Comparison of ENCODE assay signal across 8 cellular contexts in genomic region chr17:49229805-49230600, GRCh38. TPM values are rescaled to one million over a fixed set of nuclear protein-coding genes. Genes with fewer than 3 reads are reported as not detected.
DNase-seq lines count a peak whose midpoint lies in the region; ATAC-seq, FAIRE-seq and TF ChIP-seq lines count a peak whose summit lies in the region.

No MANE protein-coding gene starts in this region.

- WGBS in A549 (ENCODE audit: missing lambda C conversion rate): 20% methylated on average over 25 of the region's 36 CpGs
- 25% methylated on average over 24 of the region's 36 CpGs for WGBS in GM12878 (ENCODE audit: insufficient coverage, insufficient replicate concordance, low lambda C conversion rate, missing lambda C conversion rate)
- 25% methylated on average over 23 of the region's 36 CpGs for WGBS in mesenchymal stem cell

- peak; percentile 7 to 11; a peak in 5 of 6 replicates for ATAC-seq in A549
- ATAC-seq in GM12878: peak; percentile 9
- ATAC-seq in HG02840 (IDR thresholded peaks at IDR 0.05; ENCODE audit: low FRiP score, unreplicated experiment): no peak

- no peak overlapping the region for H2BK120ac ChIP-seq in mesenchymal stem cell (ENCODE audit: low read depth, low read length)

- peak overlapping the region in 1 of 2 experiments; percentile 6 for H2BK12ac ChIP-seq in mesenchymal stem cell (ENCODE audit: low read length in 2 of 2)

- H4K8ac ChIP-seq in mesenchymal stem cell (ENCODE audit: low read length): no peak overlapping the region

- peak overlapping the region; percentile 62 for H3K4me3 ChIP-seq in A549
- H3K4me3 ChIP-seq in HFF-Myc (replicated peaks; ENCODE audit: low read depth, low read length): peak overlapping the region; percentile 53
- H3K4me3 ChIP-seq in GM12878: peak overlapping the region; percentile 49
- H3K4me3 ChIP-seq in mesenchymal stem cell (ENCODE audit: insufficient read depth in 1 of 2, low read depth in 1 of 2, low read length in 2 of 2): peak overlapping the region; percentile 75 to 92

- DNase-seq in A549 (ENCODE audit: low read depth in 1 of 2, low spot score in 1 of 2) (no peak), HFF-Myc (ENCODE audit: extremely low read depth, low read depth) (no peak), GM12878 (ENCODE audit: low read depth, low spot score) (no peak), mesenchymal stem cell (peak; percentile 16), UCSD-AML1 (lab: John Stamatoyannopoulos, UW; ENCODE audit: unreplicated experiment) (no peak), NCI-H2029 treated with DMSO at 0.1 percent for 48 hours (lab: John Stamatoyannopoulos, UW) (no peak), EL (no peak)

- no peaks in the 10 kb centered on the region for H3K79me1 ChIP-seq in mesenchymal stem cell (replicated peaks; ENCODE audit: low read length, poor library complexity, severe bottlenecking)

- H3K9ac ChIP-seq in GM12878 (ENCODE audit: control insufficient read depth, insufficient read depth, low read length): peak overlapping the region; percentile 20; the same call in 1 of the 2 replicates
- H3K9ac ChIP-seq in mesenchymal stem cell (ENCODE audit: low read length): peak overlapping the region; percentile 59

- no peak overlapping the region for H2AK5ac ChIP-seq in mesenchymal stem cell (ENCODE audit: low read length, severe bottlenecking)

- CTCF ChIA-PET in A549 (lab: Yijun Ruan, JAX): interaction anchor here (0.9 to 12.3 kb wide), 9 partner anchors 17 to 551 kb away, joined by 3 to 224 read pairs (median 3); partner anchors contain the start of genes ABI3 and GNGT2
- CTCF ChIA-PET in GM12878 (lab: Yijun Ruan, JAX): interaction anchor here (1.4 to 8.2 kb wide), 5 partner anchors 9 to 61 kb away, joined by 5 to 178 read pairs (median 61); no protein-coding TSS in a partner anchor

- H3K36me3 ChIP-seq in GM12878 (ENCODE audit: control insufficient read depth in 2 of 2, insufficient read depth in 2 of 2, low read length in 1 of 2): no peaks in the 10 kb centered on the region
- H3K36me3 ChIP-seq in mesenchymal stem cell (ENCODE audit: control insufficient read depth in 1 of 2, insufficient read depth in 2 of 2, low read depth in 1 of 2, low read length in 2 of 2): no peaks in the 10 kb centered on the region

- SMC1A ChIA-PET in GM12878 (lab: Charles Lee; ENCODE audit: uncharacterized antibody, unreplicated experiment): interaction anchor here (0.9 to 7.3 kb wide), 2 partner anchors 15 to 49 kb away, joined by 3 to 118 read pairs; no protein-coding TSS in a partner anchor

- H3K9me3 ChIP-seq in A549 (no peaks in the 10 kb centered on the region), GM12878 (replicated peaks; ENCODE audit: control insufficient read depth, insufficient read depth, low read length) (no peaks in the 10 kb centered on the region), mesenchymal stem cell (ENCODE audit: control insufficient read depth, low read length) (no peaks in the 10 kb centered on the region)

- POLR2A ChIA-PET in A549 (lab: Yijun Ruan, JAX): interaction anchor here (0.6 kb wide), 2 partner anchors 175 to 234 kb away, joined by 3 to 5 read pairs; no protein-coding TSS in a partner anchor
- POLR2A ChIA-PET in GM12878 (lab: Charles Lee): interaction anchor here (1.0 kb wide), 1 partner anchor 38 kb away, joined by 3 read pairs; no protein-coding TSS in a partner anchor

- H2BK5ac ChIP-seq in mesenchymal stem cell (ENCODE audit: low read depth, low read length, poor library complexity, severe bottlenecking): no peak overlapping the region

- peak overlapping the region in 1 of 2 experiments; percentile 5 for H3K23ac ChIP-seq in mesenchymal stem cell (ENCODE audit: low read length in 2 of 2)

- H3K27me3 ChIP-seq in GM12878 (replicated peaks in 1 of 2; ENCODE audit: control insufficient read depth in 2 of 2, insufficient read depth in 2 of 2, low read length in 1 of 2) (no peaks in the 10 kb centered on the region), mesenchymal stem cell (ENCODE audit: control insufficient read depth in 1 of 2, insufficient read depth in 1 of 2, low read length in 2 of 2) (peaks cover 23 to 57% of the 10 kb centered on the region in 2 experiments)

- H2AFZ ChIP-seq in GM12878 (ENCODE audit: control insufficient read depth, low read depth, low read length) (no peak overlapping the region; the same call in 1 of the 2 replicates), mesenchymal stem cell (ENCODE audit: low read depth, low read length) (peak overlapping the region; percentile 66)

- H2BK15ac ChIP-seq in mesenchymal stem cell (ENCODE audit: low read depth, poor library complexity, severe bottlenecking): peak overlapping the region; percentile 52

- H3K4me1 ChIP-seq in A549 (peaks cover 16% of the 10 kb centered on the region), GM12878 (ENCODE audit: control insufficient read depth, insufficient read depth, low read length) (no peaks in the 10 kb centered on the region; the same call in 1 of the 2 replicates), mesenchymal stem cell (ENCODE audit: control insufficient read depth, insufficient read depth, low read depth, low read length) (peaks cover 14% of the 10 kb centered on the region)

- TF ChIP-seq EP300 in A549 (IDR thresholded peaks at IDR 0.05) (no peak), GM12878 (IDR thresholded peaks at IDR 0.05; ENCODE audit: borderline replicate concordance in 1 of 2, control insufficient read depth in 1 of 2, low read depth in 2 of 2, low read length in 2 of 2) (no peak)

- H3K79me2 ChIP-seq in GM12878 (ENCODE audit: control insufficient read depth, insufficient read depth, low read length): no peaks in the 10 kb centered on the region

- H4K91ac ChIP-seq in mesenchymal stem cell (ENCODE audit: low read length): no peak overlapping the region

- RAD21 ChIA-PET in GM12878 (lab: Charles Lee; ENCODE audit: unreplicated experiment): interaction anchor here (1.8 kb wide), 1 partner anchor 36 kb away, joined by 7 read pairs; no protein-coding TSS in a partner anchor

- H3K18ac ChIP-seq in mesenchymal stem cell (ENCODE audit: low read depth in 1 of 2, low read length in 2 of 2): peak overlapping the region; percentile 1 to 60

- in situ Hi-C loops in GM12878 (cut with MboI): loop anchor here (10.0 kb wide), 1 partner anchor 55 kb away; no protein-coding TSS in a partner anchor

- no peak for TF ChIP-seq CTCF in A549 (IDR thresholded peaks at IDR 0.05)
- TF ChIP-seq CTCF in HFF-Myc (IDR thresholded peaks at IDR 0.05; ENCODE audit: low read depth, low read length, missing control alignments): no peak
- TF ChIP-seq CTCF in GM12878 (IDR thresholded peaks at IDR 0.05 in 2 of 3, conservative IDR thresholded peaks at IDR 0.05 in 1 of 3; ENCODE audit: control insufficient read depth in 2 of 3, extremely low read depth in 1 of 3, insufficient read depth in 1 of 3, low read depth in 3 of 3, low read length in 3 of 3): no peak

- H3K27ac ChIP-seq in A549 (peak overlapping the region; percentile 33 to 74; a peak in 5 of 6 replicates), GM12878 (ENCODE audit: control insufficient read depth, insufficient read depth) (no peak overlapping the region), mesenchymal stem cell (ENCODE audit: low read length, poor library complexity, severe bottlenecking) (no peak overlapping the region)

- no peak for TF ChIP-seq RAD21 in A549 (conservative IDR thresholded peaks at IDR 0.05 in 1 of 2, IDR thresholded peaks at IDR 0.05 in 1 of 2)
- TF ChIP-seq RAD21 in GM12878 (IDR thresholded peaks at IDR 0.05; ENCODE audit: insufficient read depth, low read depth, low read length): no peak

- no peak for TF ChIP-seq POLR2A in A549 (IDR thresholded peaks at IDR 0.05; ENCODE audit: low read length)
- peak; percentile 48 for TF ChIP-seq POLR2A in GM12878 (IDR thresholded peaks at IDR 0.05; ENCODE audit: low read depth, low read length)

- no peak overlapping the region for H3K14ac ChIP-seq in mesenchymal stem cell (ENCODE audit: low read length in 2 of 2)

- H4K20me1 ChIP-seq in GM12878 (ENCODE audit: control insufficient read depth, insufficient read depth): no peaks in the 10 kb centered on the region

- H3K4me2 ChIP-seq in A549 (peak overlapping the region; percentile 97), GM12878 (ENCODE audit: control insufficient read depth, insufficient read depth) (peak overlapping the region; percentile 97), mesenchymal stem cell (ENCODE audit: low read length, poor library complexity, severe bottlenecking) (peak overlapping the region; percentile 85)

- no TSS peak for BruUV-seq in GM12878 (replicated peaks; lab: Mats Ljungman, UMichigan)

- intact Hi-C loops in GM12878 (cut with micrococcal nuclease; ENCODE audit: unreplicated experiment): loop anchor here (5.0 to 10.0 kb wide), 2 partner anchors 165 to 198 kb away; no protein-coding TSS in a partner anchor

- no peak for FAIRE-seq in A549 (lab: Jason Lieb, UNC)
- no peak for FAIRE-seq in GM12878 (lab: Jason Lieb, UNC)

- H3K4ac ChIP-seq in mesenchymal stem cell (ENCODE audit: low read depth in 1 of 2, low read length in 2 of 2): no peak overlapping the region

RNA-seq across cellular contexts. Expression of gene PHOSPHO1, which starts 0.6 kb away (rescaled TPM):
- polyA plus RNA-seq in A549 (2011; rRNA removed) (0.32 and 0.34 TPM in 2 replicates), A549 (2017; fragmentation: RNase III; extraction: RNeasy Plus Mini Kit Qiagen cat#74134 plus additional on column Dnase treatment) (0.98 to 1.6 TPM (median 1.1 TPM) in 3 replicates), GM12878 (2011; rRNA removed) (not detected in 2 replicates), GM12878 (2014; fragmentation: Illumina TruSeq; extraction: Trizol) (0.03 TPM in 1 of 2 replicates, not detected in the other), GM12878 (2014; fragmentation: Nextera tagmentation; extraction: Ambion mirVana) (under 1 TPM in 1 of 2 experiments, not detected in 1; 0.04 TPM), GM12878 (2014; rRNA removed) (0.06 TPM in 1 of 2 replicates, not detected in the other), GM12878 (2016; fragmentation: Nextera tagmentation; extraction: Ambion mirVana) (1 to 10 TPM in 1 of 2 experiments, under 1 TPM in 1; 0.84 to 1.5 TPM)
- 0.78 and 0.97 TPM in 2 replicates for polyA plus RNA-seq in A549 (2012; cell fraction: cytosol; rRNA removed)
- 0.92 and 0.97 TPM in 2 replicates for polyA plus RNA-seq in A549 (2012; cell fraction: nucleus; rRNA removed)
- 0.10 and 0.70 TPM in 2 replicates for polyA minus RNA-seq in A549 (2011; rRNA and poly(A)+ RNA removed)
- total RNA-seq in GM12878 (2013; cell fraction: nucleolus; rRNA removed): not detected in 2 replicates
- total RNA-seq in GM12878 (2014; rRNA removed) (0.11 and 0.23 TPM in 2 replicates), GM12878 (2014; rRNA removed; fragmentation: Illumina TruSeq; extraction: Trizol) (0.09 TPM in 1 of 2 replicates, not detected in the other), GM12878 (2021) (0.21 and 0.26 TPM in 2 replicates)
- 0.79 TPM for polyA plus RNA-seq in GM12878 (2011; ENCODE audit: low read depth)
- polyA plus RNA-seq in GM12878 (2011; cell fraction: cytosol; rRNA removed): not detected in 2 replicates
- polyA plus RNA-seq in GM12878 (2011; cell fraction: nucleus; rRNA removed): not detected in 2 replicates
- polyA plus RNA-seq in GM12878 (2012): 1.3 and 1.5 TPM in 2 replicates
- not detected in 2 replicates for polyA minus RNA-seq in GM12878 (2011; rRNA and poly(A)+ RNA removed)
- polyA minus RNA-seq in GM12878 (2011; cell fraction: cytosol; rRNA and poly(A)+ RNA removed): not detected in 2 replicates
- polyA minus RNA-seq in GM12878 (2011; cell fraction: nucleus; rRNA and poly(A)+ RNA removed): not detected in 2 replicates
- polyA plus RNA-seq in mesenchymal stem cell (2013, experiment 1 of 2): 0.77 TPM
- 0.81 TPM for polyA plus RNA-seq in mesenchymal stem cell (2013, experiment 2 of 2)

RNA-seq across cellular contexts. Expression of gene ABI3, which starts 19.5 kb away (rescaled TPM):
- polyA plus RNA-seq in A549 (2011; rRNA removed) (not detected in 2 replicates), A549 (2017; fragmentation: RNase III; extraction: RNeasy Plus Mini Kit Qiagen cat#74134 plus additional on column Dnase treatment) (not detected in 3 replicates), GM12878 (2011; rRNA removed) (25.8 and 70.6 TPM in 2 replicates), GM12878 (2014; fragmentation: Illumina TruSeq; extraction: Trizol) (11.3 and 24.5 TPM in 2 replicates), GM12878 (2014; fragmentation: Nextera tagmentation; extraction: Ambion mirVana) (10 to 100 TPM; 13.4 to 21.7 TPM), GM12878 (2014; rRNA removed) (50.4 and 63.4 TPM in 2 replicates), GM12878 (2016; fragmentation: Nextera tagmentation; extraction: Ambion mirVana) (100 to 1,000 TPM; 105 to 109 TPM)
- polyA plus RNA-seq in A549 (2012; cell fraction: cytosol; rRNA removed): not detected in 2 replicates
- 0.02 TPM in 1 of 2 replicates, not detected in the other for polyA plus RNA-seq in A549 (2012; cell fraction: nucleus; rRNA removed)
- polyA minus RNA-seq in A549 (2011; rRNA and poly(A)+ RNA removed): not detected in 2 replicates
- 150 and 188 TPM in 2 replicates for total RNA-seq in GM12878 (2013; cell fraction: nucleolus; rRNA removed)
- total RNA-seq in GM12878 (2014; rRNA removed) (44.8 and 51.9 TPM in 2 replicates), GM12878 (2014; rRNA removed; fragmentation: Illumina TruSeq; extraction: Trizol) (19.8 and 20.3 TPM in 2 replicates), GM12878 (2021) (64.8 and 67.0 TPM in 2 replicates)
- 16.5 TPM for polyA plus RNA-seq in GM12878 (2011; ENCODE audit: low read depth)
- polyA plus RNA-seq in GM12878 (2011; cell fraction: cytosol; rRNA removed): 71.2 and 98.3 TPM in 2 replicates
- 84.5 and 115 TPM in 2 replicates for polyA plus RNA-seq in GM12878 (2011; cell fraction: nucleus; rRNA removed)
- polyA plus RNA-seq in GM12878 (2012): 33.9 and 42.3 TPM in 2 replicates
- 57.6 and 93.4 TPM in 2 replicates for polyA minus RNA-seq in GM12878 (2011; rRNA and poly(A)+ RNA removed)
- 38.8 and 42.9 TPM in 2 replicates for polyA minus RNA-seq in GM12878 (2011; cell fraction: cytosol; rRNA and poly(A)+ RNA removed)
- polyA minus RNA-seq in GM12878 (2011; cell fraction: nucleus; rRNA and poly(A)+ RNA removed): 53.8 and 102 TPM in 2 replicates
- polyA plus RNA-seq in mesenchymal stem cell (2013, experiment 1 of 2): 1.5 TPM
- polyA plus RNA-seq in mesenchymal stem cell (2013, experiment 2 of 2): 1.8 TPM

RNA-seq across cellular contexts. Expression of gene GNGT2, which starts 19.6 kb away (rescaled TPM):
- polyA plus RNA-seq in A549 (2011; rRNA removed) (not detected in 2 replicates), A549 (2017; fragmentation: RNase III; extraction: RNeasy Plus Mini Kit Qiagen cat#74134 plus additional on column Dnase treatment) (0.25 to 0.34 TPM (median 0.31 TPM) in 3 replicates), GM12878 (2011; rRNA removed) (60.0 and 65.4 TPM in 2 replicates), GM12878 (2014; fragmentation: Illumina TruSeq; extraction: Trizol) (53.3 and 60.4 TPM in 2 replicates), GM12878 (2014; fragmentation: Nextera tagmentation; extraction: Ambion mirVana) (10 to 100 TPM; 15.3 to 22.6 TPM), GM12878 (2014; rRNA removed) (30.4 and 36.5 TPM in 2 replicates), GM12878 (2016; fragmentation: Nextera tagmentation; extraction: Ambion mirVana) (10 to 100 TPM; 39.0 to 51.4 TPM)
- polyA plus RNA-seq in A549 (2012; cell fraction: cytosol; rRNA removed): 0.04 and 0.21 TPM in 2 replicates
- not detected in 2 replicates for polyA plus RNA-seq in A549 (2012; cell fraction: nucleus; rRNA removed)
- polyA minus RNA-seq in A549 (2011; rRNA and poly(A)+ RNA removed): not detected in 2 replicates
- total RNA-seq in GM12878 (2013; cell fraction: nucleolus; rRNA removed): 19.2 and 22.5 TPM in 2 replicates
- total RNA-seq in GM12878 (2014; rRNA removed) (21.4 and 23.5 TPM in 2 replicates), GM12878 (2014; rRNA removed; fragmentation: Illumina TruSeq; extraction: Trizol) (27.1 and 29.8 TPM in 2 replicates), GM12878 (2021) (27.5 and 27.9 TPM in 2 replicates)
- polyA plus RNA-seq in GM12878 (2011; ENCODE audit: low read depth): 33.4 TPM
- 61.5 and 74.4 TPM in 2 replicates for polyA plus RNA-seq in GM12878 (2011; cell fraction: cytosol; rRNA removed)
- polyA plus RNA-seq in GM12878 (2011; cell fraction: nucleus; rRNA removed): 22.0 and 25.7 TPM in 2 replicates
- 34.7 and 35.6 TPM in 2 replicates for polyA plus RNA-seq in GM12878 (2012)
- polyA minus RNA-seq in GM12878 (2011; rRNA and poly(A)+ RNA removed): 28.7 and 48.4 TPM in 2 replicates
- polyA minus RNA-seq in GM12878 (2011; cell fraction: cytosol; rRNA and poly(A)+ RNA removed): 11.9 and 15.9 TPM in 2 replicates
- polyA minus RNA-seq in GM12878 (2011; cell fraction: nucleus; rRNA and poly(A)+ RNA removed): 8.4 and 8.6 TPM in 2 replicates
- polyA plus RNA-seq in mesenchymal stem cell (2013, experiment 1 of 2): 0.64 TPM
- polyA plus RNA-seq in mesenchymal stem cell (2013, experiment 2 of 2): 0.75 TPM

Comparison
In these comparisons a context has a peak if more than half of its experiments do, and no peak if none do; other contexts are left out.
1. H3K27ac ChIP-seq: peak in A549 (2 of 2); none in GM12878 (single experiment) and mesenchymal stem cell (single experiment).
2. RNA of gene ABI3, which starts 19.5 kb away (polyA plus RNA-seq): 11.3 to 115 TPM in GM12878; 0.02 TPM in A549; every median in the first group is over 10 times any median in the second.
3. RNA of gene GNGT2, which starts 19.6 kb away (polyA plus RNA-seq): 15.3 to 74.4 TPM in GM12878; 0.04 to 0.34 TPM in A549; every median in the first group is over 10 times any median in the second.
4. Of the 24 proteins assayed by ChIP-seq in both GM12878 and A549: peak only in GM12878: BCL3 and POLR2A; only in A549: none; in both: none; in neither: 22.
5. Peak in every context shown above with its lines, with median percentiles within 50 percentile points of each other: H3K4me2 ChIP-seq and H3K4me3 ChIP-seq.